ENCODE assay signal across 11 cellular contexts in genomic region chr11:28836285-28837081, GRCh38.
DNase-seq lines count a peak whose midpoint lies in the region; ATAC-seq and TF ChIP-seq lines count a peak whose summit lies in the region.
"Had no signal": no experiment of that assay in that cellular context is flagged by ENCODE, and none has a peak within 500 bp of the region (broad histone marks: within the 10 kb centered on the region; RNA-seq: fewer than 3 reads in every experiment).

No MANE protein-coding gene starts in this region.

- TF ChIP-seq CTCF in foreskin keratinocyte (conservative IDR thresholded peaks at IDR 0.05) (no peak), heart left ventricle (IDR thresholded peaks at IDR 0.05) (no peak)

- H3K4me1 ChIP-seq in foreskin keratinocyte, result peaks cover 5% of the 10 kb centered on the region
- no peaks in the 10 kb centered on the region for H3K4me1 ChIP-seq in heart left ventricle
- H3K4me1 ChIP-seq: spleen had no signal

- no peak overlapping the region for H3K4me3 ChIP-seq in heart left ventricle
- H3K4me3 ChIP-seq: spleen had no signal

- DNase-seq in NCI-H748 (lab: John Stamatoyannopoulos, UW; ENCODE audit: unreplicated experiment) (peak; percentile 35), NCI-H748 treated with DMSO at 0.1 percent for 48 hours (lab: John Stamatoyannopoulos, UW) (no peak), SK-MEL-5 (ENCODE audit: low read depth, low spot score) (peak; percentile 60), foreskin keratinocyte (peak; percentile 89 to 99), stromal cell of bone marrow (ENCODE audit: low read depth) (peak; percentile 80), hippocampal formation (lab: John Stamatoyannopoulos, UW) (no peak), heart left ventricle (no peak), GOT3 (lab: John Stamatoyannopoulos, UW) (no peak)
- DNase-seq: activated CD4-positive, alpha-beta T cell treated with anti-CD3 and anti-CD28 coated beads, Interleukin-2, amount 50 U/mL, for 48 hours; immature natural killer cell; spleen had no signal

- no peaks in the 10 kb centered on the region for H3K27me3 ChIP-seq in foreskin keratinocyte
- H3K27me3 ChIP-seq in heart left ventricle, result no peaks in the 10 kb centered on the region
- H3K27me3 ChIP-seq: spleen had no signal

- TF ChIP-seq POLR2A in heart left ventricle (IDR thresholded peaks at IDR 0.05), result no peak

- no peaks in the 10 kb centered on the region for H3K9me3 ChIP-seq in heart left ventricle
- H3K9me3 ChIP-seq: spleen had no signal

- WGBS in heart left ventricle, 4 donors, result 37 to 48% (median 47%) methylated on average over 4 of the region's 4 CpGs

- in situ Hi-C loops in SK-MEL-5 (cut with HindIII; ENCODE audit: low pct_unique_long_range_greater_than_20kb, low sequenced_read_pairs), result no loop called here

- no peaks in the 10 kb centered on the region for H3K36me3 ChIP-seq in heart left ventricle
- H3K36me3 ChIP-seq: spleen had no signal

- H3K27ac ChIP-seq in foreskin keratinocyte (no peak overlapping the region), heart left ventricle (no peak overlapping the region)
- H3K27ac ChIP-seq: spleen had no signal

- ATAC-seq in foreskin keratinocyte (peak; percentile 53), heart left ventricle (no peak)

- intact Hi-C loops in heart left ventricle (cut with DNase I), result no loop called here

Comparison
In these comparisons a context has a peak if more than half of its experiments do, and no peak if none do; other contexts are left out.
1. DNase-seq: peak in NCI-H748 (single experiment), SK-MEL-5 (single experiment), foreskin keratinocyte (2 of 2) and stromal cell of bone marrow (single experiment); none in NCI-H748 treated with DMSO at 0.1 percent for 48 hours (single experiment), hippocampal formation (0 of 2), heart left ventricle (0 of 5) and GOT3 (single experiment).